In genomic region chr21:44632067-44632466, GRCh38 we compare ENCODE assay signal across 1 cellular context.
TF ChIP-seq lines count a peak whose summit lies in the region.

No MANE protein-coding gene starts in this region.

TF ChIP-seq in HepG2, 621 proteins besides CTCF, POLR2A, EP300 and RAD21:
- no peak for TF ChIP-seq CC2D1A (CRISPR knock-in tag; IDR thresholded peaks at IDR 0.05)
- TF ChIP-seq ZNF317 (CRISPR knock-in tag; IDR thresholded peaks at IDR 0.05): peak; percentile 98
- TF ChIP-seq FOXP4 (CRISPR knock-in tag; IDR thresholded peaks at IDR 0.05): no peak
- no peak for TF ChIP-seq BRCA1 (CRISPR knock-in tag; IDR thresholded peaks at IDR 0.05)
- no peak for TF ChIP-seq ARID4A (CRISPR knock-in tag; IDR thresholded peaks at IDR 0.05; ENCODE audit: borderline replicate concordance)
